In the genomic region with DNA sequence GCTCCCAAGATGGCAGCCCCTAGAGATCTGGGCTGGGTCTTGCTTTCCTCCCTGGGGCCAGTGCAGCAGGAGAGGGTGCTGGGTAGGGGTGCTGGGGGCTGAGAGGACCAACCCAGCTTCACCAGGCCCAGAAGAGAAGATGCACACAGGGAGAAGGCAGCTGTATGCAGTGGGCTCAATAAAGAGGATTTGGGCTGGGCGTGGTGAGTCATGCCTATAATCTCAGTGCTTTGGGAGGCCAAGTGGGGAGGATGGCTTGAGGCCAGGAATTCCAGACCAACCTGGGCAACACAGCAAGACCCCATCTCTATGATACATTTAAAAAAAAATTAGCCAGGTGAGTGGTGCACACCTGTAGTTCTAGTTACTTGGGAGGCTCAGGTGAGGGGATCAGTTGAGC, we compare ENCODE assay signal across 20 cellular contexts. TPM values are rescaled to one million over a fixed set of nuclear protein-coding genes. Genes with fewer than 3 reads are reported as not detected.
DNase-seq lines count a peak whose midpoint lies in the region; ATAC-seq and TF ChIP-seq lines count a peak whose summit lies in the region.
"Had no signal": no experiment of that assay in that cellular context is flagged by ENCODE, and none has a peak within 500 bp of the region (broad histone marks: within the 10 kb centered on the region; RNA-seq: fewer than 3 reads in every experiment).

No MANE protein-coding gene starts in this region.

- no peaks in the 10 kb centered on the region for H3K36me3 ChIP-seq in NT2/D1 (ENCODE audit: insufficient read depth, insufficient read length, low read length)
- H3K36me3 ChIP-seq: brain microvascular endothelial cell, colonic mucosa, HAP-1, MG63 had no signal

- no peaks in the 10 kb centered on the region for H3K9me3 Mint-ChIP-seq in neural crest cell
- H3K9me3 Mint-ChIP-seq: IgD-negative memory B cell; stimulated activated effector memory CD8-positive, alpha-beta T cell treated with anti-CD3 and anti-CD28 coated beads, Interleukin-12 subunit alpha, Interleukin-12 subunit beta, amount 100 ng/mL, for 72 hours had no signal

- H3K27ac ChIP-seq in epithelial cell of prostate = peak overlapping the region; percentile 56
- H3K27ac ChIP-seq: brain microvascular endothelial cell, colonic mucosa had no signal

- H3K9ac ChIP-seq in NT2/D1 (ENCODE audit: insufficient read length, low read depth) = peak overlapping the region; percentile 37

- H3K4me3 ChIP-seq in NT2/D1 (ENCODE audit: insufficient read length, low read depth) = no peak overlapping the region
- H3K4me3 ChIP-seq: colonic mucosa, HAP-1, MG63 had no signal

- TF ChIP-seq CTCF in neural crest cell (conservative IDR thresholded peaks at IDR 0.05) = no peak

- H3K4me1 ChIP-seq in NT2/D1 (ENCODE audit: insufficient read depth, insufficient read length) = peaks cover 22% of the 10 kb centered on the region
- H3K4me1 ChIP-seq: colonic mucosa, HAP-1 had no signal

- no peak overlapping the region for H3K27ac Mint-ChIP-seq in neural crest cell (ENCODE audit: unreplicated experiment)
- H3K27ac Mint-ChIP-seq: IgD-negative memory B cell; memory B cell; stimulated activated effector memory CD8-positive, alpha-beta T cell treated with anti-CD3 and anti-CD28 coated beads, Interleukin-12 subunit alpha, Interleukin-12 subunit beta, amount 100 ng/mL, for 72 hours had no signal

- H3K9me3 ChIP-seq in NT2/D1 (ENCODE audit: insufficient read depth, low read length) = no peaks in the 10 kb centered on the region
- H3K9me3 ChIP-seq: colonic mucosa, HAP-1, MG63 had no signal

- H3K4me3 Mint-ChIP-seq in neural crest cell = peak overlapping the region; percentile 5
- H3K4me3 Mint-ChIP-seq: IgD-negative memory B cell; memory B cell; stimulated activated effector memory CD8-positive, alpha-beta T cell treated with anti-CD3 and anti-CD28 coated beads, Interleukin-12 subunit alpha, Interleukin-12 subunit beta, amount 100 ng/mL, for 72 hours had no signal

- peaks cover 5% of the 10 kb centered on the region for H3K27me3 ChIP-seq in NT2/D1 (ENCODE audit: insufficient read depth, insufficient read length)
- H3K27me3 ChIP-seq: brain microvascular endothelial cell, colonic mucosa, MG63 had no signal

- H3K36me3 Mint-ChIP-seq in neural crest cell (ENCODE audit: low read depth) = no peaks in the 10 kb centered on the region
- H3K36me3 Mint-ChIP-seq: IgD-negative memory B cell; stimulated activated effector memory CD8-positive, alpha-beta T cell treated with anti-CD3 and anti-CD28 coated beads, Interleukin-12 subunit alpha, Interleukin-12 subunit beta, amount 100 ng/mL, for 72 hours had no signal

- no peak for ATAC-seq in GM19452 (IDR thresholded peaks at IDR 0.05; ENCODE audit: unreplicated experiment)
- ATAC-seq: stimulated activated effector memory CD8-positive, alpha-beta T cell treated with anti-CD3 and anti-CD28 coated beads, Interleukin-12 subunit alpha, Interleukin-12 subunit beta, amount 100 ng/mL, for 72 hours had no signal

- in situ Hi-C loops in ACHN (cut with HindIII; ENCODE audit: low pct_ligation_motif_present, low pct_unique_long_range_greater_than_20kb, low sequenced_read_pairs) = no loop called here

- H3K27me3 Mint-ChIP-seq in neural crest cell (ENCODE audit: low read depth) = no peaks in the 10 kb centered on the region
- H3K27me3 Mint-ChIP-seq: IgD-negative memory B cell had no signal

- H3K4me1 Mint-ChIP-seq in neural crest cell = peaks cover 57% of the 10 kb centered on the region
- H3K4me1 Mint-ChIP-seq: memory B cell had no signal

- DNase-seq in Daoy (ENCODE audit: low read depth) (peak; percentile 12), NT2/D1 (ENCODE audit: low read depth, low spot score) (no peak), epithelial cell of prostate (ENCODE audit: low read depth, low spot score) (no peak), neural crest cell (ENCODE audit: low read depth, low spot score) (no peak), ACHN (no peak), GM19238 (ENCODE audit: insufficient read length, low spot score) (no peak), LoVo (ENCODE audit: low spot score) (no peak)
- DNase-seq: brain microvascular endothelial cell; colonic mucosa; kidney glomerular epithelial cell; NCI-H146; NCI-H524; NK-92 treated with Interleukin-12 subunit alpha and Interleukin-12 subunit beta, amount 100 ng/mL, for 24 hours; occipital lobe had no signal

RNA-seq across cellular contexts. Expression of gene EMILIN3, which starts 25.7 kb away (rescaled TPM):
- 0.23 TPM in 1 of 2 replicates, not detected in the other for total RNA-seq in Daoy (2014; rRNA removed; shearing (Covaris generic))
- total RNA-seq in neural crest cell = 6.9 and 7.5 TPM in 2 replicates

RNA-seq across cellular contexts. Expression of gene LPIN3, which starts 51.7 kb away (rescaled TPM):
- 0.06 TPM in 1 of 2 replicates, not detected in the other for total RNA-seq in Daoy (2014; rRNA removed; shearing (Covaris generic))
- total RNA-seq in neural crest cell = 1.8 and 3.0 TPM in 2 replicates
